Comparison of ENCODE assay signal across 1 cellular context in the genomic region with DNA sequence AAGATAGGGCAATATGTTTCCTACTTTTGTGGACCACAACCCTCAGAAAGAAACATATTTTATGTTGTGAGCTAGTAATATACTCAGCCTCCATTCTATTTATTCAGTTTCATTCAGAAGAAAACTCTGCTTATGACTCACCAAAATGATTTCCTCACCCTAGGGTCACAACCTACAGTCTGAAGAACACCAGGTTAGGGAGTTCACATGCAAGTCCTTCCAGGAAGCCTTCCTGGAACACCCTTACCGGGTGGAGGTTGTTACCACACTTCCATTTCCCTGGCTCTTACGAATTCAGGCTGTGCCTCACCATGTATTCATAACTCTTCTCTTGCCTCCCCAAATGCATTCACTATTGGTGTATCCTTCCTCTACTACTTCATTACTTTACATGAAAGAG.
TF ChIP-seq lines count a peak whose summit lies in the region.

No MANE protein-coding gene starts in this region.

TF ChIP-seq in endothelial cell of umbilical vein, 7 proteins besides CTCF, POLR2A, EP300 and RAD21 (continued from another document):
- TF ChIP-seq POLR2AphosphoS5 (IDR thresholded peaks at IDR 0.05; ENCODE audit: insufficient read depth, low read depth, low read length), result peak; percentile 67
